12 cellular contexts compared by ENCODE assay signal in the genomic region with DNA sequence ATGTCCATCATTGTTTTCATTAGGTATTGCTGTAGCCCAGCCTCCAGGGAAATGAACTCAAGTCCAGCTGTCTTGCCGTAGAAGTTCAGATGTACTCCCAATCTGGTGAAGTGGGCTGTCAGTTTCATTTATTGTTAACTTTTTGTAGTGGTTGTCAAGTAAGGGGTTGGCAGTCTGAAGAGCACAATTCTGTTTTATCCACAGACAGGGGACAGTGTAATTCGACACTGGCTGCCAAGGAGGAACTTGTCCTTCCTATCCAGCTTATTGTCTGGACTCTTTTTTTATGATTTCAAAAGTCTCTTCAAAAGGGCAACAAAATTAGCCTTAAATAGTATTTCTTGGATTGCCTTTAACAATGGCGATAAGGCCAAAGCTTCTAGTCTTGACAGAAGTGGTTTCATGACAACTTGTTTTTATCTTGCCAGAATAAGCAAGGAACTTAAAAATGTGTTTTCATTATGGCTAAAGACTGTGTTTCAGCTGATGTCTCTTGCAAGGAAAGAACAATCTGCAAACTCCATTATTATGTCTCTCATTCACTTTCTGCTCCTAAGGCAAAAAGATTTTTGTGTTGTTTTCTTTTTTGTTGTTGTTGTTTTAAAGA.
A peak's percentile ranks its signal among the peaks of the same experiment; 100 is the strongest.
DNase-seq lines count a peak whose midpoint lies in the region; ATAC-seq and TF ChIP-seq lines count a peak whose summit lies in the region.
"Had no signal": no experiment of that assay in that cellular context is flagged by ENCODE, and none has a peak within 500 bp of the region (broad histone marks: within the 10 kb centered on the region; RNA-seq: fewer than 3 reads in every experiment).

No MANE protein-coding gene starts in this region.

- H3K9me3 ChIP-seq in breast epithelium, result no peaks in the 10 kb centered on the region

- no peaks in the 10 kb centered on the region for H3K36me3 ChIP-seq in breast epithelium

- peaks cover 0 to 8% of the 10 kb centered on the region in 2 donors for H3K4me1 ChIP-seq in breast epithelium

- no peak for TF ChIP-seq POLR2A in breast epithelium (IDR thresholded peaks at IDR 0.05)

- H3K27me3 ChIP-seq in HL-60 (ENCODE audit: insufficient read depth, poor library complexity, severe bottlenecking) (no peaks in the 10 kb centered on the region), breast epithelium (no peaks in the 10 kb centered on the region)

- DNase-seq in CD1c-positive myeloid dendritic cell (ENCODE audit: extremely low spot score) (peak; percentile 12), HL-60 (ENCODE audit: low read depth in 1 of 2, low spot score in 1 of 2) (peak in 1 of 2 experiments; percentile 9), breast epithelium (ENCODE audit: low spot score in 2 of 2) (no peak), mesothelial cell of epicardium (ENCODE audit: low spot score in 2 of 2, unreplicated experiment in 2 of 2) (no peak), HT-29 (ENCODE audit: low spot score) (no peak)
- DNase-seq in activated T-cell treated with anti-CD3 and anti-CD28 coated beads, Interleukin-2, amount 50 U/mL, for 1 hour, result no peak
- DNase-seq in activated CD8-positive, alpha-beta memory T cell treated with anti-CD3 and anti-CD28 coated beads, Interleukin-2, amount 50 U/mL, for 4 hours, result no peak
- DNase-seq: activated CD4-positive, alpha-beta T cell treated with anti-CD3 and anti-CD28 coated beads, Interleukin-2, amount 50 U/mL, for 4 hours; activated naive CD4-positive, alpha-beta T cell treated with anti-CD3 and anti-CD28 coated beads, Interleukin-2, amount 50 U/mL, for 16 hours; GOT3 had no signal

- H3K27ac ChIP-seq in HL-60 (replicated peaks) (peak overlapping the region; percentile 70), breast epithelium (peak overlapping the region; percentile 74 to 76)

- peaks cover 15% of the 10 kb centered on the region for H3K4me1 Mint-ChIP-seq in mesothelial cell of epicardium

- ATAC-seq in HG03378 (IDR thresholded peaks at IDR 0.05; ENCODE audit: unreplicated experiment), result no peak

- H3K4me3 Mint-ChIP-seq in mesothelial cell of epicardium, result no peak overlapping the region
- H3K4me3 Mint-ChIP-seq: T-cell had no signal

- no peak for TF ChIP-seq CTCF in HL-60 (IDR thresholded peaks at IDR 0.05; ENCODE audit: insufficient read depth, low read length)
- TF ChIP-seq CTCF in breast epithelium (IDR thresholded peaks at IDR 0.05), result no peak
- TF ChIP-seq CTCF in mesothelial cell of epicardium (IDR thresholded peaks at IDR 0.05; ENCODE audit: unreplicated experiment), result no peak

- no peaks in the 10 kb centered on the region for H3K27me3 Mint-ChIP-seq in mesothelial cell of epicardium (ENCODE audit: low read depth)

- peak overlapping the region; percentile 87 for H3K27ac Mint-ChIP-seq in mesothelial cell of epicardium

- peaks cover 9% of the 10 kb centered on the region for H3K9me3 Mint-ChIP-seq in mesothelial cell of epicardium

- intact Hi-C loops in breast epithelium (cut with DNase I; ENCODE audit: low total_unique reads), result no loop called here

- no peaks in the 10 kb centered on the region for H3K36me3 Mint-ChIP-seq in mesothelial cell of epicardium
- H3K36me3 Mint-ChIP-seq: T-cell had no signal

- no peak overlapping the region for H3K4me3 ChIP-seq in HL-60 (replicated peaks; ENCODE audit: insufficient read depth, low read length)
- H3K4me3 ChIP-seq in breast epithelium, result no peak overlapping the region
